In genomic region chr7:138258194-138258554, GRCh38 we compare ENCODE assay signal across 22 cellular contexts.
A peak's percentile ranks its signal among the peaks of the same experiment; 100 is the strongest.
DNase-seq lines count a peak whose midpoint lies in the region; ATAC-seq, FAIRE-seq and TF ChIP-seq lines count a peak whose summit lies in the region.
"Had no signal": no experiment of that assay in that cellular context is flagged by ENCODE, and none has a peak within 500 bp of the region (broad histone marks: within the 10 kb centered on the region; RNA-seq: fewer than 3 reads in every experiment).

No MANE protein-coding gene starts in this region.

- TF ChIP-seq CTCF in Calu3 (IDR thresholded peaks at IDR 0.05; ENCODE audit: unreplicated experiment): no peak
- no peak for TF ChIP-seq CTCF in K562 (IDR thresholded peaks at IDR 0.05 in 2 of 3, conservative IDR thresholded peaks at IDR 0.05 in 1 of 3; ENCODE audit: insufficient read depth in 2 of 3, low read depth in 1 of 3, low read length in 3 of 3)
- no peak for TF ChIP-seq CTCF in nephron (IDR thresholded peaks at IDR 0.05; ENCODE audit: unreplicated experiment in 3 of 3)

- CTCF ChIA-PET in Calu3 (lab: Charles Lee) (no interaction called here), K562 (lab: Yijun Ruan, JAX; ENCODE audit: low intra/inter-chr PET ratio) (no interaction called here)

- FAIRE-seq in K562 (lab: Jason Lieb, UNC): no peak
- FAIRE-seq: colon, keratinocyte, small intestine had no signal

- peak overlapping the region; percentile 16; the same call in 1 of the 2 replicates for H3K4me2 ChIP-seq in K562 (ENCODE audit: insufficient read depth, low read length)

- 0 out of 2 replicates have a peak, but pooled peaks have one; percentile 39 for TF ChIP-seq EP300 in K562 (IDR thresholded peaks at IDR 0.05; ENCODE audit: low read length)

- H3K4me3 Mint-ChIP-seq in Calu3 (ENCODE audit: low read depth, unreplicated experiment): no peak overlapping the region
- H3K4me3 Mint-ChIP-seq in nephron: no peak overlapping the region
- H3K4me3 Mint-ChIP-seq: B cell, neural crest cell had no signal

- H3K9ac ChIP-seq in K562 (ENCODE audit: insufficient read depth in 1 of 2, low read depth in 2 of 2, low read length in 2 of 2): peak overlapping the region in 1 of 2 experiments; percentile 11; a peak in 1 of 4 replicates

- peaks cover 19% of the 10 kb centered on the region for H3K9me3 ChIP-seq in K562 (replicated peaks; ENCODE audit: control insufficient read depth, insufficient read depth, low read depth, low read length)

- DNase-seq in Calu3: no peak
- DNase-seq in M059J (ENCODE audit: low read depth): peak; percentile 25
- no peak for DNase-seq in K562 (ENCODE audit: extremely low read depth in 1 of 4, low spot score in 3 of 4)
- DNase-seq in DMS 273 treated with DMSO at 0.1 percent for 48 hours (lab: John Stamatoyannopoulos, UW): no peak
- DNase-seq in HCEC 1CT: no peak
- no peak for DNase-seq in NCI-H748 (lab: John Stamatoyannopoulos, UW; ENCODE audit: unreplicated experiment)
- DNase-seq in ACHN: no peak
- DNase-seq: IMR-90; NCI-H187; NCI-H510A treated with DMSO at 0.1 percent for 48 hours; SHP77 treated with DMSO at 0.1 percent for 48 hours; stimulated activated CD4-positive, alpha-beta T cell treated with anti-CD3 and anti-CD28 coated beads, Interleukin-4, amount 100 ng/mL, for 24 hours; T-helper 2 cell had no signal

- TF ChIP-seq RAD21 in K562 (CRISPR knock-in tag; conservative IDR thresholded peaks at IDR 0.05 in 1 of 2, IDR thresholded peaks at IDR 0.05 in 1 of 2): no peak

- BruUV-seq in Calu3 (replicated peaks; lab: Mats Ljungman, UMichigan) (no TSS peak), K562 (replicated peaks; lab: Mats Ljungman, UMichigan) (no TSS peak)

- no peaks in the 10 kb centered on the region for H3K79me2 ChIP-seq in K562 (ENCODE audit: control insufficient read depth, insufficient read depth, low read length)

- intact Hi-C loops in Calu3 (cut with micrococcal nuclease; ENCODE audit: unreplicated experiment): no loop called here
- intact Hi-C loops in K562 (cut with micrococcal nuclease): loop anchor here (5.0 to 10.0 kb wide), 3 partner anchors 96 to 253 kb away; partner anchors contain the start of genes CREB3L2 and TRIM24

- TF ChIP-seq POLR2A in K562 (conservative IDR thresholded peaks at IDR 0.05): no peak

- H2AFZ ChIP-seq in K562 (ENCODE audit: low read depth, low read length): no peak overlapping the region

- H3K27ac Mint-ChIP-seq in Calu3 (ENCODE audit: unreplicated experiment) (peak overlapping the region; percentile 14), nephron (peak overlapping the region; percentile 87 to 96 (median 96))
- H3K27ac Mint-ChIP-seq: activated naive CD4-positive, alpha-beta T cell treated with anti-CD3 and anti-CD28 coated beads, Interleukin-2, amount 50 U/mL, for 72 hours; B cell had no signal

- no peaks in the 10 kb centered on the region for H3K27me3 ChIP-seq in K562 (ENCODE audit: control insufficient read depth in 2 of 2, insufficient read depth in 2 of 2, low read length in 2 of 2)

- H3K9me1 ChIP-seq in K562 (ENCODE audit: control insufficient read depth, insufficient read depth, low read length): no peaks in the 10 kb centered on the region

- H3K36me3 ChIP-seq in K562 (ENCODE audit: control insufficient read depth, insufficient read depth, low read length): no peaks in the 10 kb centered on the region

- H3K4me1 Mint-ChIP-seq in Calu3 (ENCODE audit: low read depth, unreplicated experiment) (peaks cover 9% of the 10 kb centered on the region), nephron (peaks cover 24% of the 10 kb centered on the region)
- H3K4me1 Mint-ChIP-seq: B cell had no signal

- H3K9me3 Mint-ChIP-seq in Calu3 (ENCODE audit: low read depth, unreplicated experiment) (peaks cover 9% of the 10 kb centered on the region), nephron (peaks cover 21% of the 10 kb centered on the region)

- peak overlapping the region; percentile 87; the same call in 2 of the 3 replicates for H3K27ac ChIP-seq in K562 (ENCODE audit: extremely low read depth, low read depth, low read length)

- no peaks in the 10 kb centered on the region for H4K20me1 ChIP-seq in K562 (replicated peaks; ENCODE audit: control insufficient read depth, insufficient read depth, low read length)

- H3K4me3 ChIP-seq in K562: no peak overlapping the region

- POLR2A ChIA-PET in K562 (lab: Yijun Ruan, JAX): interaction anchor here (0.6 to 2.2 kb wide), 9 partner anchors 10 to 494 kb away, joined by 3 to 6 read pairs (median 3); no protein-coding TSS in a partner anchor

- in situ Hi-C loops in K562 (cut with MboI) (no loop called here), ACHN (cut with HindIII; ENCODE audit: low pct_ligation_motif_present, low pct_unique_long_range_greater_than_20kb, low sequenced_read_pairs) (no loop called here)

- ATAC-seq in K562: peak; percentile 5; the same call in 2 of the 3 replicates
- ATAC-seq: activated CD4-positive, CD25-positive, alpha-beta regulatory T cell treated with anti-CD3 and anti-CD28 coated beads, Interleukin-2, amount 50 U/mL, for 24 hours; activated naive CD4-positive, alpha-beta T cell treated with anti-CD3 and anti-CD28 coated beads, Interleukin-2, amount 50 U/mL, for 72 hours; HCT116 had no signal

- peaks cover 0 to 28% of the 10 kb centered on the region in 2 experiments; a peak in 4 of 5 replicates for H3K4me1 ChIP-seq in K562 (replicated peaks in 1 of 2; ENCODE audit: control insufficient read depth in 2 of 2, insufficient read depth in 2 of 2, low read length in 2 of 2)

- 7% methylated on average over 2 of the region's 3 CpGs for WGBS in K562 (ENCODE audit: insufficient coverage, low coverage, missing lambda C conversion rate)

- H3K36me3 Mint-ChIP-seq in Calu3 (ENCODE audit: insufficient read depth, unreplicated experiment) (no peaks in the 10 kb centered on the region), nephron (ENCODE audit: low read depth) (no peaks in the 10 kb centered on the region)
- H3K36me3 Mint-ChIP-seq: activated naive CD4-positive, alpha-beta T cell treated with anti-CD3 and anti-CD28 coated beads, Interleukin-2, amount 50 U/mL, for 72 hours had no signal

- H3K27me3 Mint-ChIP-seq in Calu3 (ENCODE audit: unreplicated experiment) (no peaks in the 10 kb centered on the region), nephron (ENCODE audit: low read depth) (peaks cover 4% of the 10 kb centered on the region)
- H3K27me3 Mint-ChIP-seq: B cell had no signal

TF ChIP-seq in K562, 482 proteins besides CTCF, POLR2A, EP300 and RAD21 (continues in another document):
- TF ChIP-seq MBD1 (CRISPR knock-in tag; IDR thresholded peaks at IDR 0.05) (no peak), CREB5 (CRISPR knock-in tag; IDR thresholded peaks at IDR 0.05) (peak; percentile 21; the same call in 1 of the 2 replicates), JUND (IDR thresholded peaks at IDR 0.05; ENCODE audit: borderline replicate concordance, low read depth, low read length) (peak; percentile 75; the same call in 1 of the 2 replicates), JUND (tag; IDR thresholded peaks at IDR 0.05; ENCODE audit: borderline replicate concordance, low read depth, low read length) (no peak; the same call in 2 of the 3 replicates), BCL6 (CRISPR knock-in tag; IDR thresholded peaks at IDR 0.05) (0 out of 2 replicates have a peak, but pooled peaks have one; percentile 20), CREM (IDR thresholded peaks at IDR 0.05; ENCODE audit: low read depth) (0 out of 2 replicates have a peak, but pooled peaks have one; percentile 7), RCOR1 (IDR thresholded peaks at IDR 0.05; ENCODE audit: borderline replicate concordance in 1 of 2, low read depth in 2 of 2, low read length in 2 of 2) (peak in 1 of 2 experiments; percentile 48; a peak in 1 of 4 replicates), MEIS2 (IDR thresholded peaks at IDR 0.05; ENCODE audit: partially characterized antibody) (peak; percentile 52), JUN (IDR thresholded peaks at IDR 0.05; ENCODE audit: borderline replicate concordance, low read depth, low read length) (peak; percentile 55; the same call in 1 of the 2 replicates), JUN (CRISPR knock-in tag; IDR thresholded peaks at IDR 0.05; ENCODE audit: borderline replicate concordance) (no peak)
